18 cellular contexts compared by ENCODE assay signal in genomic region chr22:47132428-47132825, GRCh38.
"Had no signal": no experiment of that assay in that cellular context is flagged by ENCODE, and none has a peak within 500 bp of the region (broad histone marks: within the 10 kb centered on the region; RNA-seq: fewer than 3 reads in every experiment).

No MANE protein-coding gene starts in this region.

- DNase-seq: effector memory CD4-positive, alpha-beta T cell; hippocampal formation; kidney glomerular epithelial cell; lower lobe of right lung; small intestine; stimulated activated CD4-positive, alpha-beta T cell treated with anti-CD3 and anti-CD28 coated beads, Interleukin-12 subunit alpha, Interleukin-12 subunit beta, amount 100 ng/mL, for 4 hours; stimulated activated CD4-positive, alpha-beta T cell treated with anti-CD3 and anti-CD28 coated beads, Interleukin-2, amount 100 ng/mL, for 48 hours; stimulated activated naive CD8-positive, alpha-beta T cell treated with anti-CD3 and anti-CD28 coated beads, Interleukin-15, Interleukin-2, amounts not matched to agents 100 U/mL and 50 U/mL, for 24 hours; thyroid gland; upper lobe of right lung had no signal

- H3K4me1 ChIP-seq: heart left ventricle, lower lobe of right lung, thyroid gland, upper lobe of right lung had no signal

- H3K4me3 ChIP-seq: heart left ventricle, lower lobe of right lung, suprapubic skin, thyroid gland, upper lobe of right lung had no signal

- H3K9me3 Mint-ChIP-seq: memory B cell, mesothelial cell of epicardium, nephron had no signal

- ATAC-seq: esophagus mucosa; heart left ventricle; left lobe of liver; lower lobe of right lung; stimulated activated naive CD8-positive, alpha-beta T cell treated with anti-CD3 and anti-CD28 coated beads, Interleukin-15, Interleukin-2, amounts not matched to agents 100 U/mL and 50 U/mL, for 24 hours; upper lobe of right lung had no signal

- H3K9me3 ChIP-seq: heart left ventricle, lower lobe of right lung, neutrophil, suprapubic skin, thyroid gland, upper lobe of right lung had no signal

- H3K27ac ChIP-seq: heart left ventricle, lower lobe of right lung, neutrophil, suprapubic skin, thyroid gland, upper lobe of right lung had no signal

- H3K27me3 Mint-ChIP-seq: memory B cell had no signal

- H3K27ac Mint-ChIP-seq: memory B cell, mesothelial cell of epicardium had no signal

- H3K27me3 ChIP-seq: heart left ventricle, neutrophil, suprapubic skin, thyroid gland, upper lobe of right lung had no signal

- H3K4me3 Mint-ChIP-seq: memory B cell, mesothelial cell of epicardium, nephron had no signal

- H3K36me3 ChIP-seq: heart left ventricle, lower lobe of right lung, suprapubic skin, thyroid gland, upper lobe of right lung had no signal
